Comparison of ENCODE assay signal across 1 cellular context in the genomic region with DNA sequence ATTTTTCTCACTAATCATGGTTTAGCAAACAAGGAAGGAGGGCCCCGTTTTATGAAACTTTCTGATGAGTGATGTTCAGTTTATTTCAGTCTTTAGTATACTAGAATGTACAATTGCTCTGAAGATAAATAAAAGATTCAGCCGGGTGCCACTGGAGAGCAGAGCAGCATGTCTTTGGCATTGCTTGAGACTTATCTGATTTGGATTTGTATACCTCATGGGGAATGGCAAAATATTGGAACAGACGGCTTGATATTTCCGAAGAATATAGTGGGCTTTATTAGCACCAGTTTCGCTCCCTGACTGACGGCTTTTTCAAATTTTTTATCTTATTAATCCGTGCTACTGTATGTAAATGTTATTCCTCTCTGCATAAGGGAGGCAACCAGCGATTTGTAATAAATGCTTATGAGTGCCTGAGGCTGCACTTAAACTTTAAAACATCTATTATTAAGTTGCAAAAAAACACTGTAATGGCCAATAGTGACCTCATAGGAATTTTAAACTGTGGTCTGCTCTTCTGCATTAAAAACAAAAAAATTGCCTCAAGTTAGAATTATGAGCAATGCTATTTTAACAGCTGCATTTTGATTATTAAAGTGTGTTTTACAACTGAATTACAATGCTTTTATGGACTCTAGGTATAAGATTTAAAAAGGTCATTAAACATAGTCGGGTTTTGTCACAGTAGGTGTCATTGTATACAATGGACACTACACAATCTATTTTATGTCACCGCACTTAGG.
TF ChIP-seq lines count a peak whose summit lies in the region.

No MANE protein-coding gene starts in this region.

TF ChIP-seq in SK-N-SH treated with all-trans-retinoic acid at 6 μM for 48 hours, 23 proteins besides CTCF, POLR2A, EP300 and RAD21 (continued from another document):
- TF ChIP-seq ISL1 (CRISPR knock-in tag; IDR thresholded peaks at IDR 0.05) (peak; percentile 86), ARNTL (CRISPR knock-in tag; IDR thresholded peaks at IDR 0.05; ENCODE audit: borderline replicate concordance, low read depth) (0 out of 2 replicates have a peak, but pooled peaks have one; percentile 66), ZNF8 (CRISPR knock-in tag; IDR thresholded peaks at IDR 0.05) (0 out of 2 replicates have a peak, but pooled peaks have one; percentile 17), TOX (CRISPR knock-in tag; IDR thresholded peaks at IDR 0.05; ENCODE audit: borderline replicate concordance) (no peak), RARB (CRISPR knock-in tag; IDR thresholded peaks at IDR 0.05) (no peak), SNAI2 (CRISPR knock-in tag; IDR thresholded peaks at IDR 0.05) (no peak), ESRRG (CRISPR knock-in tag; IDR thresholded peaks at IDR 0.05) (no peak)
- TF ChIP-seq, protein P1, sequence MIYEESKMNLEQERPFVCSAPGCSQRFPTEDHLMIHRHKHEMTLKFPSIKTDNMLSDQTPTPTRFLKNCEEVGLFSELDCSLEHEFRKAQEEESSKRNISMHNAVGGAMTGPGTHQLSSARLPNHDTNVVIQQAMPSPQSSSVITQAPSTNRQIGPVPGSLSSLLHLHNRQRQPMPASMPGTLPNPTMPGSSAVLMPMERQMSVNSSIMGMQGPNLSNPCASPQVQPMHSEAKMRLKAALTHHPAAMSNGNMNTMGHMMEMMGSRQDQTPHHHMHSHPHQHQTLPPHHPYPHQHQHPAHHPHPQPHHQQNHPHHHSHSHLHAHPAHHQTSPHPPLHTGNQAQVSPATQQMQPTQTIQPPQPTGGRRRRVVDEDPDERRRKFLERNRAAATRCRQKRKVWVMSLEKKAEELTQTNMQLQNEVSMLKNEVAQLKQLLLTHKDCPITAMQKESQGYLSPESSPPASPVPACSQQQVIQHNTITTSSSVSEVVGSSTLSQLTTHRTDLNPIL (CRISPR knock-in tag; IDR thresholded peaks at IDR 0.05; ENCODE audit: low read depth): peak; percentile 67
- TF ChIP-seq, protein P2, sequence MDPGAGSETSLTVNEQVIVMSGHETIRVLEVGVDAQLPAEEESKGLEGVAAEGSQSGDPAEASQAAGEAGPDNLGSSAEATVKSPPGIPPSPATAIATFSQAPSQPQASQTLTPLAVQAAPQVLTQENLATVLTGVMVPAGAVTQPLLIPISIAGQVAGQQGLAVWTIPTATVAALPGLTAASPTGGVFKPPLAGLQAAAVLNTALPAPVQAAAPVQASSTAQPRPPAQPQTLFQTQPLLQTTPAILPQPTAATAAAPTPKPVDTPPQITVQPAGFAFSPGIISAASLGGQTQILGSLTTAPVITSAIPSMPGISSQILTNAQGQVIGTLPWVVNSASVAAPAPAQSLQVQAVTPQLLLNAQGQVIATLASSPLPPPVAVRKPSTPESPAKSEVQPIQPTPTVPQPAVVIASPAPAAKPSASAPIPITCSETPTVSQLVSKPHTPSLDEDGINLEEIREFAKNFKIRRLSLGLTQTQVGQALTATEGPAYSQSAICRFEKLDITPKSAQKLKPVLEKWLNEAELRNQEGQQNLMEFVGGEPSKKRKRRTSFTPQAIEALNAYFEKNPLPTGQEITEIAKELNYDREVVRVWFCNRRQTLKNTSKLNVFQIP (CRISPR knock-in tag; IDR thresholded peaks at IDR 0.05; ENCODE audit: borderline replicate concordance, low read depth): no peak
- TF ChIP-seq, protein P3, sequence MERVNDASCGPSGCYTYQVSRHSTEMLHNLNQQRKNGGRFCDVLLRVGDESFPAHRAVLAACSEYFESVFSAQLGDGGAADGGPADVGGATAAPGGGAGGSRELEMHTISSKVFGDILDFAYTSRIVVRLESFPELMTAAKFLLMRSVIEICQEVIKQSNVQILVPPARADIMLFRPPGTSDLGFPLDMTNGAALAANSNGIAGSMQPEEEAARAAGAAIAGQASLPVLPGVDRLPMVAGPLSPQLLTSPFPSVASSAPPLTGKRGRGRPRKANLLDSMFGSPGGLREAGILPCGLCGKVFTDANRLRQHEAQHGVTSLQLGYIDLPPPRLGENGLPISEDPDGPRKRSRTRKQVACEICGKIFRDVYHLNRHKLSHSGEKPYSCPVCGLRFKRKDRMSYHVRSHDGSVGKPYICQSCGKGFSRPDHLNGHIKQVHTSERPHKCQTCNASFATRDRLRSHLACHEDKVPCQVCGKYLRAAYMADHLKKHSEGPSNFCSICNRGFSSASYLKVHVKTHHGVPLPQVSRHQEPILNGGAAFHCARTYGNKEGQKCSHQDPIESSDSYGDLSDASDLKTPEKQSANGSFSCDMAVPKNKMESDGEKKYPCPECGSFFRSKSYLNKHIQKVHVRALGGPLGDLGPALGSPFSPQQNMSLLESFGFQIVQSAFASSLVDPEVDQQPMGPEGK (CRISPR knock-in tag; IDR thresholded peaks at IDR 0.05; ENCODE audit: borderline replicate concordance): no peak
TF ChIP-seq in SK-N-SH treated with all-trans-retinoic acid at 6 μM for 48 hours: peak in this region for 7.
